12 cellular contexts compared by ENCODE assay signal in genomic region chr12:66678640-66679268, GRCh38. TPM values are rescaled to one million over a fixed set of nuclear protein-coding genes. Genes with fewer than 3 reads are reported as not detected.
DNase-seq lines count a peak whose midpoint lies in the region; ATAC-seq and TF ChIP-seq lines count a peak whose summit lies in the region.
"Had no signal": no experiment of that assay in that cellular context is flagged by ENCODE, and none has a peak within 500 bp of the region (broad histone marks: within the 10 kb centered on the region; RNA-seq: fewer than 3 reads in every experiment).

TSS of gene GRIP1 (minus strand) at chr12:66679076. CDS start at chr12:66678904, 172 bp downstream.

- H3K36me3 Mint-ChIP-seq in H9 (ENCODE audit: insufficient read depth in 1 of 3, low read depth in 3 of 3), result no peaks in the 10 kb centered on the region
- H3K36me3 Mint-ChIP-seq: activated naive CD8-positive, alpha-beta T cell treated with anti-CD3 and anti-CD28 coated beads, Interleukin-2, amount 10 ng/mL, durations not matched to agents 7 days and 5 days had no signal

- no peaks in the 10 kb centered on the region for H3K79me1 ChIP-seq in H9 (ENCODE audit: insufficient read depth, low read depth, low read length, poor library complexity, severe bottlenecking)

- no peak within 1 kb of the TSS for H3K56ac ChIP-seq in H9 (ENCODE audit: insufficient read length, low read depth, low read length)

- no peak within 1 kb of the TSS for H3K23ac ChIP-seq in H9 (ENCODE audit: insufficient read length, low read depth, low read length)

- POLR2A ChIA-PET in OCI-LY7 (lab: Charles Lee), result interaction anchor here (1.2 to 1.4 kb wide), 2 partner anchors 7 to 52 kb away, joined by 3 to 4 read pairs; no protein-coding TSS in a partner anchor

- H4K8ac ChIP-seq in H9 (replicated peaks; ENCODE audit: insufficient read length, low read depth, low read length), result no peak within 1 kb of the TSS

- no peak within 1 kb of the TSS for H4K91ac ChIP-seq in H9 (ENCODE audit: insufficient read length, low read depth, low read length)

- H3K4me1 Mint-ChIP-seq in H9, result peaks cover 23 to 27% of the 10 kb centered on the region in 2 experiments
- H3K4me1 Mint-ChIP-seq: activated CD4-positive, alpha-beta T cell treated with anti-CD3 and anti-CD28 coated beads for 36 hours; activated naive CD8-positive, alpha-beta T cell treated with anti-CD3 and anti-CD28 coated beads, Interleukin-2, amount 10 ng/mL, durations not matched to agents 7 days and 5 days had no signal

- H3K4me1 ChIP-seq in H9 (ENCODE audit: insufficient read depth, low read length), result peaks cover 6% of the 10 kb centered on the region; the same call in 1 of the 2 replicates
- H3K4me1 ChIP-seq in OCI-LY7 (ENCODE audit: insufficient read depth, low read length, poor library complexity, severe bottlenecking), result peaks cover 11% of the 10 kb centered on the region
- H3K4me1 ChIP-seq in left ventricle myocardium inferior, result no peaks in the 10 kb centered on the region

- no CpG with 5 or more reads among the region's 13 CpGs for WGBS in H9 (ENCODE audit: extremely low coverage, insufficient read length, low lambda C conversion rate)

- no peak within 1 kb of the TSS for H2AFZ ChIP-seq in H9 (ENCODE audit: low read length)
- 0 out of 2 replicates have a peak within 1 kb of the TSS, but pooled peaks have one; percentile 8 for H2AFZ ChIP-seq in OCI-LY7 (ENCODE audit: low read length)

- no peak within 1 kb of the TSS for H2BK12ac ChIP-seq in H9 (ENCODE audit: insufficient read length, low read depth, low read length)

- no peaks in the 10 kb centered on the region for H3K23me2 ChIP-seq in H9 (ENCODE audit: insufficient read length, low read depth, low read length, poor library complexity, severe bottlenecking)

- H3K9me2 ChIP-seq in OCI-LY7 (ENCODE audit: insufficient read depth, low read length), result no peaks in the 10 kb centered on the region

- DNase-seq in H9 (no peak), OCI-LY7 (ENCODE audit: low spot score) (no peak), left ventricle myocardium inferior (no peak), retina (peak; percentile 66)
- DNase-seq in stimulated activated CD8-positive, alpha-beta memory T cell treated with anti-CD3 and anti-CD28 coated beads, Interleukin-4, amount 100 ng/mL, for 48 hours, result no peak
- DNase-seq: activated CD4-positive, alpha-beta T cell treated with anti-CD3 and anti-CD28 coated beads for 36 hours; activated naive CD8-positive, alpha-beta T cell treated with anti-CD3 and anti-CD28 coated beads, Interleukin-2, amount 10 ng/mL, durations not matched to agents 7 days and 5 days; stimulated activated CD4-positive, alpha-beta T cell treated with anti-CD3 and anti-CD28 coated beads, Interleukin-4, amount 100 ng/mL, for 24 hours had no signal

- ATAC-seq in GM21423 (IDR thresholded peaks at IDR 0.05; ENCODE audit: unreplicated experiment) (no peak), HG02840 (IDR thresholded peaks at IDR 0.05; ENCODE audit: low FRiP score, unreplicated experiment) (no peak), GM18870 (IDR thresholded peaks at IDR 0.05; ENCODE audit: unreplicated experiment) (no peak)
- ATAC-seq: activated CD4-positive, alpha-beta T cell treated with anti-CD3 and anti-CD28 coated beads for 36 hours had no signal

- H3K4me3 Mint-ChIP-seq in H9, result peak within 1 kb of the TSS in 1 of 2 experiments; percentile 15; a peak in 1 of 5 replicates
- H3K4me3 Mint-ChIP-seq: activated CD4-positive, alpha-beta T cell treated with anti-CD3 and anti-CD28 coated beads for 36 hours; activated naive CD8-positive, alpha-beta T cell treated with anti-CD3 and anti-CD28 coated beads, Interleukin-2, amount 10 ng/mL, durations not matched to agents 7 days and 5 days had no signal

- H3T11ph ChIP-seq in H9 (ENCODE audit: low read length), result no peak within 1 kb of the TSS

- H3K36me3 ChIP-seq in OCI-LY7 (ENCODE audit: insufficient read depth, low read length) (no peaks in the 10 kb centered on the region), left ventricle myocardium inferior (no peaks in the 10 kb centered on the region)
- H3K36me3 ChIP-seq: vagina had no signal

- no peak within 1 kb of the TSS for H4K5ac ChIP-seq in H9 (ENCODE audit: insufficient read length, low read depth, low read length)

- H2BK120ac ChIP-seq in H9 (ENCODE audit: low read depth, low read length, poor library complexity, severe bottlenecking), result no peak within 1 kb of the TSS

- TF ChIP-seq CTCF in H9 (conservative IDR thresholded peaks at IDR 0.05) (no peak), OCI-LY7 (conservative IDR thresholded peaks at IDR 0.05; ENCODE audit: low read length) (no peak), left ventricle myocardium inferior (IDR thresholded peaks at IDR 0.05; ENCODE audit: borderline replicate concordance) (no peak)

- H3K4me3 ChIP-seq in OCI-LY7 (ENCODE audit: low read depth, low read length, poor library complexity, severe bottlenecking), result no peak within 1 kb of the TSS
- peak within 1 kb of the TSS; percentile 35 for H3K4me3 ChIP-seq in left ventricle myocardium inferior

- H3K27ac Mint-ChIP-seq in H9, result peak within 1 kb of the TSS in 1 of 3 experiments; percentile 36; a peak in 1 of 7 replicates
- H3K27ac Mint-ChIP-seq: activated CD4-positive, alpha-beta T cell treated with anti-CD3 and anti-CD28 coated beads for 36 hours; activated naive CD8-positive, alpha-beta T cell treated with anti-CD3 and anti-CD28 coated beads, Interleukin-2, amount 10 ng/mL, durations not matched to agents 7 days and 5 days had no signal

- H2AK5ac ChIP-seq in H9 (ENCODE audit: insufficient read length, low read length), result no peak within 1 kb of the TSS

- no peaks in the 10 kb centered on the region for H3K79me2 ChIP-seq in H9 (ENCODE audit: insufficient read depth, low read length)
- no peaks in the 10 kb centered on the region for H3K79me2 ChIP-seq in OCI-LY7 (ENCODE audit: insufficient read depth, low read depth, low read length)

- H3K27me3 ChIP-seq in H9 (ENCODE audit: insufficient read depth, low read length) (no peaks in the 10 kb centered on the region), left ventricle myocardium inferior (ENCODE audit: low read depth) (peaks cover 16% of the 10 kb centered on the region)
- H3K27me3 ChIP-seq: vagina had no signal

- H3K14ac ChIP-seq in H9 (ENCODE audit: insufficient read depth, low read length), result no peak within 1 kb of the TSS

- no peak within 1 kb of the TSS for H2BK15ac ChIP-seq in H9 (ENCODE audit: low read depth, low read length)

- CTCF ChIA-PET in OCI-LY7 (lab: Charles Lee; ENCODE audit: unreplicated experiment), result no interaction called here

- intact Hi-C loops in OCI-LY7 (cut with micrococcal nuclease; ENCODE audit: unreplicated experiment) (no loop called here), left ventricle myocardium inferior (cut with micrococcal nuclease) (no loop called here)

- H3K9ac ChIP-seq in H9 (ENCODE audit: extremely low read depth, insufficient read length, low read length), result no peak within 1 kb of the TSS

- H3K18ac ChIP-seq in H9 (ENCODE audit: insufficient read length, low read depth, low read length), result no peak within 1 kb of the TSS

- no peak within 1 kb of the TSS for H3K4me2 ChIP-seq in H9 (ENCODE audit: insufficient read depth, insufficient read length, low read length)
- H3K4me2 ChIP-seq in OCI-LY7 (ENCODE audit: low read length), result no peak within 1 kb of the TSS

- no TSS peak for BruUV-seq in OCI-LY7 (replicated peaks; lab: Mats Ljungman, UMichigan)

- H3K9me3 ChIP-seq in H9 (ENCODE audit: control insufficient read depth, low read depth, low read length), result no peaks in the 10 kb centered on the region
- no peaks in the 10 kb centered on the region for H3K9me3 ChIP-seq in OCI-LY7 (ENCODE audit: low read length)
- no peaks in the 10 kb centered on the region for H3K9me3 ChIP-seq in left ventricle myocardium inferior (replicated peaks)
- H3K9me3 ChIP-seq: vagina had no signal

- H3K27ac ChIP-seq in H9 (ENCODE audit: insufficient read length, low read depth, low read length), result no peak within 1 kb of the TSS
- no peak within 1 kb of the TSS for H3K27ac ChIP-seq in OCI-LY7 (ENCODE audit: low read depth, low read length, poor library complexity, severe bottlenecking)
- H3K27ac ChIP-seq in left ventricle myocardium inferior (replicated peaks), result no peak within 1 kb of the TSS
- H3K27ac ChIP-seq: vagina had no signal

- no peaks in the 10 kb centered on the region for H3K9me3 Mint-ChIP-seq in H9
- H3K9me3 Mint-ChIP-seq: activated naive CD8-positive, alpha-beta T cell treated with anti-CD3 and anti-CD28 coated beads, Interleukin-2, amount 10 ng/mL, durations not matched to agents 7 days and 5 days had no signal

- H2BK5ac ChIP-seq in H9 (ENCODE audit: insufficient read length, low read length), result no peak within 1 kb of the TSS

- no peak within 1 kb of the TSS for H2BK20ac ChIP-seq in H9 (ENCODE audit: low read depth, low read length, poor library complexity, severe bottlenecking)

- no peak within 1 kb of the TSS for H3K4ac ChIP-seq in H9 (ENCODE audit: low read depth, low read length)

- H3K27me3 Mint-ChIP-seq in H9 (ENCODE audit: low read depth), result no peaks in the 10 kb centered on the region

- no peaks in the 10 kb centered on the region for H4K20me1 ChIP-seq in H9 (ENCODE audit: control insufficient read depth, insufficient read depth, insufficient read length)
- no peaks in the 10 kb centered on the region for H4K20me1 ChIP-seq in OCI-LY7 (ENCODE audit: insufficient read depth, low read length)

RNA-seq across cellular contexts. Expression of gene GRIP1, which starts in this region (rescaled TPM):
- 16.5 and 19.5 TPM in 2 replicates for total RNA-seq in H9 (2021)
- total RNA-seq in OCI-LY7 (2014; rRNA removed; shearing (Covaris generic)), result 0.70 and 7.6 TPM in 2 replicates
- 1.9 and 4.1 TPM in 2 replicates for total RNA-seq in OCI-LY7 (2022)
- total RNA-seq in left ventricle myocardium inferior, result 0.47 TPM
